17 cellular contexts compared by ENCODE assay signal in genomic region chr6:2715737-2716136, GRCh38. TPM values are rescaled to one million over a fixed set of nuclear protein-coding genes. Genes with fewer than 3 reads are reported as not detected.
DNase-seq lines count a peak whose midpoint lies in the region; ATAC-seq and TF ChIP-seq lines count a peak whose summit lies in the region.
"Had no signal": no experiment of that assay in that cellular context is flagged by ENCODE, and none has a peak within 500 bp of the region (broad histone marks: within the 10 kb centered on the region; RNA-seq: fewer than 3 reads in every experiment).

No MANE protein-coding gene starts in this region.

- intact Hi-C loops in colonic mucosa (cut with DNase I) = no loop called here

- peak; percentile 26 for DNase-seq in HT-29 (ENCODE audit: low spot score)
- DNase-seq in colonic mucosa = peak; percentile 45
- DNase-seq in smooth muscle cell (lab: John Stamatoyannopoulos, UW; ENCODE audit: unreplicated experiment) = no peak
- no peak for DNase-seq in HuH-7.5 (ENCODE audit: low spot score)
- DNase-seq in RKO (ENCODE audit: low spot score) = no peak
- DNase-seq: CD4-positive, alpha-beta memory T cell; DMS53; HCEC 1CT; NCI-H1436 treated with DMSO at 0.1 percent for 48 hours; NCI-H2029; NCI-H345; Right ventricle myocardium superior had no signal

- H3K36me3 ChIP-seq in colonic mucosa = no peaks in the 10 kb centered on the region
- H3K36me3 ChIP-seq in liver (ENCODE audit: control insufficient read depth in 4 of 4, insufficient read depth in 3 of 4, low read depth in 1 of 4, low read length in 3 of 4) = peaks cover 0 to 3% (median 0%) of the 10 kb centered on the region in 4 donors
- no peaks in the 10 kb centered on the region for H3K36me3 ChIP-seq in smooth muscle cell (ENCODE audit: low read depth)

- H2AFZ ChIP-seq in smooth muscle cell (ENCODE audit: low read depth) = no peak overlapping the region
- H2AFZ ChIP-seq: GM23338 had no signal

- TF ChIP-seq RAD21 in liver (IDR thresholded peaks at IDR 0.05) = no peak

- TF ChIP-seq CTCF in colonic mucosa (IDR thresholded peaks at IDR 0.05) = no peak
- TF ChIP-seq CTCF in liver (IDR thresholded peaks at IDR 0.05; ENCODE audit: low read depth, low read length, missing input control) = no peak
- TF ChIP-seq CTCF in smooth muscle cell (IDR thresholded peaks at IDR 0.05; ENCODE audit: borderline replicate concordance, insufficient read depth, poor library complexity, severe bottlenecking) = no peak

- H3K27me3 ChIP-seq in colonic mucosa (no peaks in the 10 kb centered on the region), liver (ENCODE audit: control insufficient read depth in 4 of 4, insufficient read depth in 4 of 4, low read length in 3 of 4) (no peaks in the 10 kb centered on the region), smooth muscle cell (ENCODE audit: low read depth) (no peaks in the 10 kb centered on the region)

- H4K20me1 ChIP-seq in smooth muscle cell (ENCODE audit: low read depth) = no peaks in the 10 kb centered on the region

- H3K4me1 ChIP-seq in colonic mucosa (no peaks in the 10 kb centered on the region), liver (ENCODE audit: control insufficient read depth in 4 of 4, insufficient read depth in 4 of 4, low read length in 3 of 4) (peaks cover 0 to 11% (median 3%) of the 10 kb centered on the region in 4 donors), smooth muscle cell (ENCODE audit: low read depth) (no peaks in the 10 kb centered on the region)

- H3F3A ChIP-seq in smooth muscle cell (ENCODE audit: low read depth) = peaks cover 9% of the 10 kb centered on the region

- H3K9ac ChIP-seq in colonic mucosa (ENCODE audit: low read depth in 2 of 2, low read length in 2 of 2) = no peak overlapping the region
- no peak overlapping the region for H3K9ac ChIP-seq in liver (ENCODE audit: low read depth in 1 of 2, low read length in 2 of 2)
- H3K9ac ChIP-seq in smooth muscle cell (ENCODE audit: low read depth) = no peak overlapping the region
- H3K9ac ChIP-seq: KMS-11 had no signal

- peak overlapping the region; percentile 19 for H3K4me2 ChIP-seq in smooth muscle cell
- H3K4me2 ChIP-seq: GM23338, KMS-11 had no signal

- H3K9me3 ChIP-seq in colonic mucosa (no peaks in the 10 kb centered on the region), liver (ENCODE audit: control insufficient read depth in 4 of 4, low read length in 3 of 4) (peaks cover 0 to 3% (median 0%) of the 10 kb centered on the region in 4 donors), smooth muscle cell (replicated peaks; ENCODE audit: low read depth) (no peaks in the 10 kb centered on the region)

- peak overlapping the region; percentile 52 for H3K27ac ChIP-seq in colonic mucosa
- no peak overlapping the region for H3K27ac ChIP-seq in liver (ENCODE audit: low read depth in 1 of 2, low read length in 2 of 2)
- no peak overlapping the region for H3K27ac ChIP-seq in smooth muscle cell (ENCODE audit: low read depth)
- H3K27ac ChIP-seq: KMS-11, SK-N-MC had no signal

- no peaks in the 10 kb centered on the region for H3K79me2 ChIP-seq in smooth muscle cell (ENCODE audit: low read depth)

- H3K4me3 ChIP-seq in colonic mucosa = no peak overlapping the region
- H3K4me3 ChIP-seq in liver (ENCODE audit: low read depth in 1 of 3, low read length in 3 of 3) = no peak overlapping the region
- H3K4me3 ChIP-seq in smooth muscle cell = no peak overlapping the region
- H3K4me3 ChIP-seq: GM23338, SK-N-MC had no signal

- 27% methylated on average over 5 of the region's 5 CpGs for WGBS in liver
- WGBS in smooth muscle cell (ENCODE audit: low lambda C conversion rate) = 43% methylated on average over 5 of the region's 5 CpGs

- no peak for ATAC-seq in HG02981 (IDR thresholded peaks at IDR 0.05; ENCODE audit: unreplicated experiment)
- ATAC-seq: GM23338 had no signal

TF ChIP-seq in liver, 16 proteins besides CTCF, POLR2A, EP300 and RAD21:
- TF ChIP-seq EGR1 (IDR thresholded peaks at IDR 0.05; ENCODE audit: low read depth in 2 of 2) = no peak
- peak; percentile 90 for TF ChIP-seq HNF4G (IDR thresholded peaks at IDR 0.05)
- no peak for TF ChIP-seq FOXA2 (IDR thresholded peaks at IDR 0.05)
- TF ChIP-seq RXRA (IDR thresholded peaks at IDR 0.05) = peak; percentile 37 to 60
- TF ChIP-seq SP1 (IDR thresholded peaks at IDR 0.05) = peak; percentile 66
- TF ChIP-seq GABPA (IDR thresholded peaks at IDR 0.05 in 1 of 2, conservative IDR thresholded peaks at IDR 0.05 in 1 of 2) = no peak
- TF ChIP-seq ATF3 (IDR thresholded peaks at IDR 0.05) = no peak
- peak; percentile 98 to 99 for TF ChIP-seq HNF4A (conservative IDR thresholded peaks at IDR 0.05)
- TF ChIP-seq MAX (IDR thresholded peaks at IDR 0.05) = peak; percentile 65
- TF ChIP-seq YY1 (IDR thresholded peaks at IDR 0.05) = no peak
- no peak for TF ChIP-seq FOXA1 (IDR thresholded peaks at IDR 0.05)
- no peak for TF ChIP-seq JUND (IDR thresholded peaks at IDR 0.05)
- no peak for TF ChIP-seq ZBTB33 (IDR thresholded peaks at IDR 0.05)

RNA-seq across cellular contexts. Expression of gene MYLK4, which starts 35.0 kb away (rescaled TPM):
- total RNA-seq in HT-29 (2014; rRNA removed; shearing (Covaris generic)) = 0.03 and 0.08 TPM in 2 replicates
- total RNA-seq in colonic mucosa = under 1 TPM; 0.20 to 0.35 TPM
- under 1 TPM; 0.59 to 0.65 TPM for total RNA-seq in liver
- polyA plus RNA-seq in liver = under 1 TPM; 0.07 to 0.18 TPM
- total RNA-seq in smooth muscle cell = 0.90 and 0.99 TPM in 2 replicates
- 0.21 TPM in 1 of 2 replicates, not detected in the other for polyA plus RNA-seq in smooth muscle cell

RNA-seq across cellular contexts. Expression of gene WRNIP1, which starts 49.5 kb away (rescaled TPM):
- total RNA-seq in HT-29 (2014; rRNA removed; shearing (Covaris generic)) = 92.6 and 103 TPM in 2 replicates
- total RNA-seq in colonic mucosa (10 to 100 TPM; 49.9 to 53.7 TPM), liver (10 to 100 TPM; 27.8 to 32.7 TPM), smooth muscle cell (20.0 and 27.0 TPM in 2 replicates)
- polyA plus RNA-seq in liver (10 to 100 TPM in 1 of 2 donors, 1 to 10 TPM in 1; 10.0 to 20.0 TPM), smooth muscle cell (29.6 and 33.8 TPM in 2 replicates)

Comparison
In these comparisons a context has a peak if more than half of its experiments do, and no peak if none do; other contexts are left out.
1. DNase-seq: peak in HT-29 (single experiment) and colonic mucosa (single experiment); none in smooth muscle cell (single experiment), HuH-7.5 (single experiment) and RKO (single experiment).